8 cellular contexts compared by ENCODE assay signal in the genomic region with DNA sequence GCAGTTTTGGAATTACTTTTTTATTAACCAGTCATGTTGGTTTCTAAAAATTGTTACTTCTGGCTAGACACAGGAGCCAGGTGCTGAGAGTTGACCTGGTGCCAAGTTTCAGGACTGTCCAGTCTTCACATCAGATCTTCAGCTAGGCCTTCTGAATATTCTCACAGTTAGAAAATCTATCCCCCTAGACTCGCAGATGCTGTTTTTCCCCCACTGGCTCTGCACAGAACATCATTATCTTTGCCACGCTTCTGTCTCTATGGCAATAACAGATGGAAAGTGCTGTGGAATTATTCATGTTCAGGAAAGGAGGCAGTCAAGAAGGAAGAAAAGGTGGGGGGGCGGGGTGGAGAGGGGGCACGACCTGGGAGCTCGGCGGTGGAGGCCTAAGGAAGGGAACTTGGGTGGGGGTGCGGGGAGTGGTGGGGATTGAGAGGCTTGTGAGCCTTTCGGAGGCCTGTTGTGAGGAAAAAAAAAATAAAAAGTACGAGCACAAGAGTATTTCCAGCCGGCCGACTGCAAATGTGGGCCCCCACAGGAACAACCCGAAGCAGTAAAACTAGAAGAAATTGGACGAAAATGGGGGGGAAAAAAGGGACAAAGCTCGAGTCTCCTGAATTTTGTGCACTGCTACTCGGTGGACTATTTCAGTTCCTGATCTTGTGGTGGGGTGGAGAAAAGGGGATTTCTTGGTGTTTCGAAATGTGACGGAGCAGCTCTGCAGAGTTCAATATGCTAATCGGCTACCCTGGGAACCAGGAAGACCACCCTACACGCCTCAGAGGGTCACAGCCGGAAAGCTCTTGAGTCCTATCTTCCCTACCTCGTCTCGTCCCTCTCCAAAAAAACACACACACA. TPM values are rescaled to one million over a fixed set of nuclear protein-coding genes. Genes with fewer than 3 reads are reported as not detected.
DNase-seq lines count a peak whose midpoint lies in the region; ATAC-seq and TF ChIP-seq lines count a peak whose summit lies in the region.

No MANE protein-coding gene starts in this region.

- TF ChIP-seq CTCF in GM06990 (IDR thresholded peaks at IDR 0.05; ENCODE audit: insufficient read depth, low read length, poor library complexity, severe bottlenecking) (no peak), upper lobe of right lung (IDR thresholded peaks at IDR 0.05) (no peak)

- DNase-seq in GM06990 (ENCODE audit: extremely low read depth, insufficient read length) (peak; percentile 54), KBM-7 (peak; percentile 55), SK-N-MC (ENCODE audit: low read depth, low spot score) (peak; percentile 47), middle frontal gyrus (ENCODE audit: extremely low spot score, low spot score) (peak; percentile 35), upper lobe of right lung (peak; percentile 71)
- peak in 2 of 3 donors; percentile 19 for DNase-seq in effector memory CD4-positive, alpha-beta T cell
- DNase-seq in stimulated activated naive CD4-positive, alpha-beta T cell treated with Interleukin-2 at 50 U/mL for 16 hours (lab: John Stamatoyannopoulos, UW) = no peak

- H3K27ac ChIP-seq in SK-N-MC (peak overlapping the region; percentile 87), upper lobe of right lung (peak overlapping the region; percentile 92)
- peak overlapping the region; percentile 67 for H3K27ac ChIP-seq in effector memory CD4-positive, alpha-beta T cell (ENCODE audit: insufficient read depth, low read length, poor library complexity, severe bottlenecking)

- H3K4me1 ChIP-seq in effector memory CD4-positive, alpha-beta T cell (ENCODE audit: control insufficient read depth, insufficient read depth, low read length, poor library complexity, severe bottlenecking) = peaks cover 21% of the 10 kb centered on the region
- peaks cover 28% of the 10 kb centered on the region for H3K4me1 ChIP-seq in upper lobe of right lung

- H3K9me3 ChIP-seq in SK-N-MC (ENCODE audit: low read depth, low read length) = no peaks in the 10 kb centered on the region
- no peaks in the 10 kb centered on the region for H3K9me3 ChIP-seq in effector memory CD4-positive, alpha-beta T cell (ENCODE audit: control insufficient read depth, low read length)
- H3K9me3 ChIP-seq in upper lobe of right lung = no peaks in the 10 kb centered on the region

- peak overlapping the region; percentile 61 for H3K4me3 ChIP-seq in GM06990 (replicated peaks; ENCODE audit: low read depth, low read length)
- H3K4me3 ChIP-seq in SK-N-MC = peak overlapping the region; percentile 83
- H3K4me3 ChIP-seq in effector memory CD4-positive, alpha-beta T cell (ENCODE audit: insufficient read depth, low read depth, low read length, poor library complexity, severe bottlenecking) = peak overlapping the region; percentile 39
- H3K4me3 ChIP-seq in upper lobe of right lung = peak overlapping the region; percentile 54

- ATAC-seq in GM21717 (IDR thresholded peaks at IDR 0.05; ENCODE audit: unreplicated experiment) = peak; percentile 36
- ATAC-seq in upper lobe of right lung = no peak

- peak overlapping the region; percentile 65 for H3K9ac ChIP-seq in SK-N-MC (ENCODE audit: insufficient read length)

- intact Hi-C loops in upper lobe of right lung (cut with DNase I) = no loop called here

- H3K27me3 ChIP-seq in GM06990 (replicated peaks; ENCODE audit: control insufficient read depth, insufficient read depth, low read length) = no peaks in the 10 kb centered on the region
- no peaks in the 10 kb centered on the region for H3K27me3 ChIP-seq in effector memory CD4-positive, alpha-beta T cell (replicated peaks; ENCODE audit: control insufficient read depth, insufficient read depth, low read length, poor library complexity, severe bottlenecking)
- no peaks in the 10 kb centered on the region for H3K27me3 ChIP-seq in upper lobe of right lung

- in situ Hi-C loops in KBM-7 (cut with MboI; ENCODE audit: low pct_unique_long_range_greater_than_20kb, low sequenced_read_pairs) = no loop called here

- H3K36me3 ChIP-seq in GM06990 (ENCODE audit: control insufficient read depth, insufficient read depth, low read length) = no peaks in the 10 kb centered on the region
- H3K36me3 ChIP-seq in SK-N-MC (ENCODE audit: insufficient read depth, low read length) = peaks cover 15% of the 10 kb centered on the region
- no peaks in the 10 kb centered on the region for H3K36me3 ChIP-seq in effector memory CD4-positive, alpha-beta T cell (ENCODE audit: control insufficient read depth, insufficient read depth, low read length)
- H3K36me3 ChIP-seq in upper lobe of right lung = peaks cover 12% of the 10 kb centered on the region

RNA-seq across cellular contexts. Expression of gene SKIL, which starts 1.5 kb away (rescaled TPM):
- 89.4 TPM for total RNA-seq in upper lobe of right lung
